ENCODE assay signal across 8 cellular contexts in genomic region chr3:142148871-142149860, GRCh38. TPM values are rescaled to one million over a fixed set of nuclear protein-coding genes. Genes with fewer than 3 reads are reported as not detected.
DNase-seq lines count a peak whose midpoint lies in the region; ATAC-seq and TF ChIP-seq lines count a peak whose summit lies in the region.

Gene TFDP2, minus strand, starts transcription at chr3:142149544. Its CDS starts 47,795 bp downstream, at chr3:142101749.

- H3K4me1 ChIP-seq in osteoblast (ENCODE audit: insufficient read depth, low read length) (peaks cover 9% of the 10 kb centered on the region), testis (no peaks in the 10 kb centered on the region)

- H3K9me3 ChIP-seq in osteoblast (ENCODE audit: low read depth, low read length) = no peaks in the 10 kb centered on the region
- no peaks in the 10 kb centered on the region for H3K9me3 ChIP-seq in testis

- DNase-seq in GM10248 (ENCODE audit: extremely low spot score) = peak; percentile 95
- peak; percentile 92 for DNase-seq in NB4 (ENCODE audit: low read depth)
- DNase-seq in SKM-1 (lab: John Stamatoyannopoulos, UW; ENCODE audit: unreplicated experiment) = peak; percentile 51
- DNase-seq in activated naive CD4-positive, alpha-beta T cell treated with anti-CD3 and anti-CD28 coated beads, Interleukin-2, amount 50 U/mL, for 72 hours (ENCODE audit: low spot score in 2 of 2) = peak; percentile 87 to 88
- peak; percentile 9 for DNase-seq in glomerular endothelial cell (ENCODE audit: extremely low read depth, low read depth, low spot score)
- DNase-seq in osteoblast (ENCODE audit: insufficient read length, low spot score, missing footprints) = peak; percentile 99
- DNase-seq in testis = peak; percentile 97

- H3K9me3 Mint-ChIP-seq in activated naive CD4-positive, alpha-beta T cell treated with anti-CD3 and anti-CD28 coated beads, Interleukin-2, amount 50 U/mL, for 72 hours = no peaks in the 10 kb centered on the region

- CTCF ChIA-PET in GM10248 (lab: Yijun Ruan, JAX) = no interaction called here

- H3K27me3 ChIP-seq in osteoblast (ENCODE audit: insufficient read depth, low read length) (no peaks in the 10 kb centered on the region), testis (no peaks in the 10 kb centered on the region)

- H4K20me1 ChIP-seq in osteoblast (ENCODE audit: insufficient read depth, low read length) = no peaks in the 10 kb centered on the region

- H3K79me2 ChIP-seq in osteoblast (ENCODE audit: insufficient read depth, low read length) = peaks cover 6% of the 10 kb centered on the region

- H2AFZ ChIP-seq in osteoblast (ENCODE audit: low read length) = peak within 1 kb of the TSS; percentile 97

- WGBS in testis, 2 donors = 0 to 1% methylated on average over 9 to 22 of the region's 91 CpGs

- H3K4me3 ChIP-seq in NB4 (ENCODE audit: low read depth, low read length) (peak within 1 kb of the TSS; percentile 66), osteoblast (ENCODE audit: insufficient read depth, low read length) (peak within 1 kb of the TSS; percentile 91), testis (peak within 1 kb of the TSS; percentile 69 to 72)

- H3K36me3 ChIP-seq in osteoblast (ENCODE audit: insufficient read depth, low read length) (no peaks in the 10 kb centered on the region), testis (ENCODE audit: low read depth, missing control alignments) (no peaks in the 10 kb centered on the region)

- TF ChIP-seq CTCF in GM10248 (IDR thresholded peaks at IDR 0.05; ENCODE audit: control extremely low read depth, extremely low read depth, low read depth, missing control alignments) = no peak
- TF ChIP-seq CTCF in NB4 (IDR thresholded peaks at IDR 0.05; ENCODE audit: low read depth, low read length) = no peak
- TF ChIP-seq CTCF in osteoblast (IDR thresholded peaks at IDR 0.05; ENCODE audit: extremely low read depth, low read depth, low read length) = no peak
- no peak for TF ChIP-seq CTCF in testis (IDR thresholded peaks at IDR 0.05)

- ATAC-seq in HG02571 (IDR thresholded peaks at IDR 0.05; ENCODE audit: unreplicated experiment) = peak; percentile 99
- ATAC-seq in activated naive CD4-positive, alpha-beta T cell treated with anti-CD3 and anti-CD28 coated beads, Interleukin-2, amount 50 U/mL, for 72 hours = peak; percentile 100

- intact Hi-C loops in testis (cut with DNase I; ENCODE audit: low total_unique reads) = no loop called here

- TF ChIP-seq POLR2A in NB4 (IDR thresholded peaks at IDR 0.05; ENCODE audit: extremely low read depth, insufficient read length) (peak; percentile 58), testis (IDR thresholded peaks at IDR 0.05) (peak; percentile 57)

- H3K4me2 ChIP-seq in osteoblast (ENCODE audit: insufficient read depth, low read length) = peak within 1 kb of the TSS; percentile 97

- POLR2A ChIA-PET in GM10248 (lab: Yijun Ruan, JAX) = no interaction called here

- H3K36me3 Mint-ChIP-seq in activated naive CD4-positive, alpha-beta T cell treated with anti-CD3 and anti-CD28 coated beads, Interleukin-2, amount 50 U/mL, for 72 hours = no peaks in the 10 kb centered on the region

- peak within 1 kb of the TSS; percentile 67 for H3K27ac ChIP-seq in osteoblast (ENCODE audit: low read depth, low read length)
- H3K27ac ChIP-seq in testis = peak within 1 kb of the TSS; percentile 71 to 86

- peak within 1 kb of the TSS; percentile 75 to 85 for H3K27ac Mint-ChIP-seq in activated naive CD4-positive, alpha-beta T cell treated with anti-CD3 and anti-CD28 coated beads, Interleukin-2, amount 50 U/mL, for 72 hours

RNA-seq across cellular contexts. Expression of gene TFDP2, which starts in this region (rescaled TPM):
- 10 to 100 TPM; 22.7 to 28.5 TPM for total RNA-seq in activated naive CD4-positive, alpha-beta T cell treated with anti-CD3 and anti-CD28 coated beads, Interleukin-2, amount 50 U/mL, for 72 hours
- total RNA-seq in glomerular endothelial cell = 14.7 and 16.1 TPM in 2 replicates
- 41.6 and 146 TPM in 2 replicates for total RNA-seq in osteoblast
- 100 to 1,000 TPM; 110 to 168 TPM for total RNA-seq in testis
- polyA plus RNA-seq in testis (ENCODE audit: insufficient read depth, low read depth, low replicate concordance) = 152 TPM

Comparison
In these comparisons a context has a peak if more than half of its experiments do, and no peak if none do; other contexts are left out.
1. Peak in every context shown above with its lines: DNase-seq, ATAC-seq, H3K4me3 ChIP-seq and H3K27ac ChIP-seq.
2. DNase-seq: peak in every context shown above with its lines; median percentile 99 in osteoblast; 97 in testis; 95 in GM10248; 92 in NB4; 88 in activated naive CD4-positive, alpha-beta T cell treated with anti-CD3 and anti-CD28 coated beads, Interleukin-2, amount 50 U/mL, for 72 hours; 51 in SKM-1; 9 in glomerular endothelial cell.